In genomic region chr1:241316372-241316771, GRCh38 we compare ENCODE assay signal across 2 cellular contexts.
A peak's percentile ranks its signal among the peaks of the same experiment; 100 is the strongest.
TF ChIP-seq lines count a peak whose summit lies in the region.

No MANE protein-coding gene starts in this region.

TF ChIP-seq in IMR-90, 13 proteins besides CTCF, POLR2A, EP300 and RAD21:
- peak; percentile 65 for TF ChIP-seq CEBPB (IDR thresholded peaks at IDR 0.05; ENCODE audit: low read depth, low read length)
- no peak for TF ChIP-seq CHD1 (IDR thresholded peaks at IDR 0.05; ENCODE audit: low read depth, low read length)

TF ChIP-seq in H1, 55 proteins besides CTCF, POLR2A, EP300 and RAD21:
- TF ChIP-seq SIX5 (IDR thresholded peaks at IDR 0.05; ENCODE audit: low read depth, low read length) (no peak), EZH2 (IDR thresholded peaks at IDR 0.05; ENCODE audit: low read depth, low read length, severe bottlenecking) (no peak), KDM1A (IDR thresholded peaks at IDR 0.05; ENCODE audit: borderline replicate concordance, low read length) (no peak), SUZ12 (IDR thresholded peaks at IDR 0.05; ENCODE audit: low read length) (no peak), FOSL1 (IDR thresholded peaks at IDR 0.05; ENCODE audit: insufficient read depth, low read depth, low read length) (no peak), CEBPB (IDR thresholded peaks at IDR 0.05; ENCODE audit: low read depth, low read length) (peak; percentile 30; the same call in 1 of the 2 replicates)
